In genomic region chr14:57139173-57139572, GRCh38 we compare ENCODE assay signal across 20 cellular contexts.
"Had no signal": no experiment of that assay in that cellular context is flagged by ENCODE, and none has a peak within 500 bp of the region (broad histone marks: within the 10 kb centered on the region; RNA-seq: fewer than 3 reads in every experiment).

No MANE protein-coding gene starts in this region.

- H3K27ac ChIP-seq: SJSA1, SK-N-MC had no signal

- DNase-seq: IMR-90, Karpas-422, KG1, MG63, NCI-H1092 treated with DMSO at 0.1 percent for 48 hours, NCI-H1436, NCI-H187, NCI-H2029, NCI-H2081 treated with DMSO at 0.1 percent for 48 hours, NCI-H2227 treated with DMSO at 0.1 percent for 48 hours, NCI-H524, NCI-H526 treated with DMSO at 0.1 percent for 48 hours, NCI-H774, Right ventricle myocardium superior, RPMI8226, SIG-M5 had no signal

- FAIRE-seq: HepG2, RCC 7860 had no signal

- H3K4me1 ChIP-seq: SJSA1 had no signal

- ATAC-seq: HepG2 had no signal

- H3K27me3 ChIP-seq: MG63 had no signal

- H3K36me3 ChIP-seq: MG63, SJSA1 had no signal

- H3K9me3 ChIP-seq: MG63, SJSA1 had no signal

- H3K4me3 ChIP-seq: MG63, SJSA1, SK-N-MC had no signal
